Comparison of ENCODE assay signal across 20 cellular contexts in genomic region chr1:162972768-162973167, GRCh38.
"Had no signal": no experiment of that assay in that cellular context is flagged by ENCODE, and none has a peak within 500 bp of the region (broad histone marks: within the 10 kb centered on the region; RNA-seq: fewer than 3 reads in every experiment).

No MANE protein-coding gene starts in this region.

- H3K9me3 ChIP-seq: breast epithelium, gastrocnemius medialis, heart left ventricle, pancreas, sigmoid colon, thoracic aorta, upper lobe of right lung had no signal

- ATAC-seq: activated CD8-positive, alpha-beta T cell treated with anti-CD3 and anti-CD28 coated beads, Interleukin-2, amount 10 ng/mL, durations not matched to agents 7 days and 5 days; gastrocnemius medialis; heart left ventricle; left colon; pancreas; stimulated activated effector memory CD8-positive, alpha-beta T cell treated with anti-CD3 and anti-CD28 coated beads, Interleukin-12 subunit alpha, Interleukin-12 subunit beta, amount 100 ng/mL, for 72 hours; upper lobe of right lung had no signal

- H3K27ac ChIP-seq: breast epithelium, epithelial cell of prostate, gastrocnemius medialis, heart left ventricle, pancreas, sigmoid colon, thoracic aorta, upper lobe of right lung had no signal

- DNase-seq: activated B cell treated with CpG ODN at 0.5 μM for 24 hours; activated CD4-positive, alpha-beta T cell treated with anti-CD3 and anti-CD28 coated beads for 48 hours; activated CD8-positive, alpha-beta memory T cell treated with anti-CD3 and anti-CD28 coated beads, Interleukin-2, amount 50 U/mL, for 4 hours; activated CD8-positive, alpha-beta T cell treated with anti-CD3 and anti-CD28 coated beads, Interleukin-2, amount 10 ng/mL, durations not matched to agents 7 days and 5 days; activated naive CD8-positive, alpha-beta T cell treated with anti-CD3 and anti-CD28 coated beads for 36 hours; anterior cingulate cortex; cerebellar nuclear complex; effector memory CD4-positive, alpha-beta T cell; gastrocnemius medialis; heart left ventricle; left colon; midbrain; pancreas; sigmoid colon; upper lobe of right lung had no signal

- H3K4me1 ChIP-seq: breast epithelium, pancreas, sigmoid colon, upper lobe of right lung had no signal

- H3K36me3 ChIP-seq: breast epithelium, gastrocnemius medialis, heart left ventricle, pancreas, sigmoid colon, thoracic aorta, upper lobe of right lung had no signal

- H3K4me3 ChIP-seq: breast epithelium, gastrocnemius medialis, heart left ventricle, lung, pancreas, sigmoid colon, thoracic aorta, upper lobe of right lung had no signal

- H3K27me3 ChIP-seq: breast epithelium, gastrocnemius medialis, heart left ventricle, pancreas, sigmoid colon, upper lobe of right lung had no signal
